Comparison of ENCODE assay signal across 12 cellular contexts in genomic region chr2:227308784-227309183, GRCh38. TPM values are rescaled to one million over a fixed set of nuclear protein-coding genes. Genes with fewer than 3 reads are reported as not detected.
A peak's percentile ranks its signal among the peaks of the same experiment; 100 is the strongest.
DNase-seq lines count a peak whose midpoint lies in the region; ATAC-seq and TF ChIP-seq lines count a peak whose summit lies in the region.
"Had no signal": no experiment of that assay in that cellular context is flagged by ENCODE, and none has a peak within 500 bp of the region (broad histone marks: within the 10 kb centered on the region; RNA-seq: fewer than 3 reads in every experiment).

No MANE protein-coding gene starts in this region.

- POLR2A ChIA-PET in Caco-2 (lab: Charles Lee): no interaction called here

- CTCF ChIA-PET in mammary epithelial cell (lab: Charles Lee; ENCODE audit: low non-redundant PET): no interaction called here
- CTCF ChIA-PET in Caco-2 (lab: Charles Lee): no interaction called here

- in situ Hi-C loops in mammary epithelial cell (cut with MboI; ENCODE audit: low sequenced_read_pairs in 2 of 2): no loop called here
- in situ Hi-C loops in GM13977 (cut with MboI; ENCODE audit: low pct_unique_long_range_greater_than_20kb, low sequenced_read_pairs, unreplicated experiment): no loop called here
- in situ Hi-C loops in ACHN (cut with HindIII; ENCODE audit: low pct_ligation_motif_present, low pct_unique_long_range_greater_than_20kb, low sequenced_read_pairs): no loop called here

- H2AFZ ChIP-seq in mammary epithelial cell (ENCODE audit: low read depth, low read length): peak overlapping the region; percentile 5
- H2AFZ ChIP-seq in GM23338: no peak overlapping the region

- H3K4me2 ChIP-seq in mammary epithelial cell (ENCODE audit: insufficient read depth, low read depth, low read length): no peak overlapping the region
- H3K4me2 ChIP-seq in GM23338: no peak overlapping the region

- no peak overlapping the region for H3K4me3 ChIP-seq in mammary epithelial cell (replicated peaks in 1 of 3; ENCODE audit: insufficient read depth in 1 of 3, low read depth in 2 of 3, low read length in 3 of 3)
- no peak overlapping the region for H3K4me3 ChIP-seq in Caco-2 (ENCODE audit: low read depth, low read length)
- no peak overlapping the region for H3K4me3 ChIP-seq in GM23338
- H3K4me3 ChIP-seq: pancreas had no signal

- ATAC-seq in GM18498 (IDR thresholded peaks at IDR 0.05; ENCODE audit: unreplicated experiment): peak; percentile 89
- ATAC-seq in GM21360 (IDR thresholded peaks at IDR 0.05; ENCODE audit: unreplicated experiment): peak; percentile 85
- ATAC-seq in HG03060 (IDR thresholded peaks at IDR 0.05; ENCODE audit: low read depth, unreplicated experiment): peak; percentile 90
- no peak for ATAC-seq in GM23338
- ATAC-seq: pancreas had no signal

- H3K27ac Mint-ChIP-seq in Caco-2 (ENCODE audit: unreplicated experiment): no peak overlapping the region
- no peak overlapping the region for H3K27ac Mint-ChIP-seq in GM23338
- H3K27ac Mint-ChIP-seq: IgD-negative memory B cell had no signal

- H3K9ac ChIP-seq in mammary epithelial cell (ENCODE audit: insufficient read depth, low read length): no peak overlapping the region

- no peak overlapping the region for H3K4me3 Mint-ChIP-seq in Caco-2 (ENCODE audit: unreplicated experiment)
- no peak overlapping the region for H3K4me3 Mint-ChIP-seq in GM23338
- H3K4me3 Mint-ChIP-seq: IgD-negative memory B cell had no signal

- H3K9me3 ChIP-seq in mammary epithelial cell (replicated peaks; ENCODE audit: insufficient read depth, low read length) (no peaks in the 10 kb centered on the region), Caco-2 (no peaks in the 10 kb centered on the region)
- H3K9me3 ChIP-seq: pancreas had no signal

- H3K9me3 Mint-ChIP-seq in Caco-2 (ENCODE audit: unreplicated experiment): no peaks in the 10 kb centered on the region
- no peaks in the 10 kb centered on the region for H3K9me3 Mint-ChIP-seq in GM23338
- H3K9me3 Mint-ChIP-seq: IgD-negative memory B cell had no signal

- no peaks in the 10 kb centered on the region for H3K36me3 ChIP-seq in mammary epithelial cell (ENCODE audit: insufficient read depth, low read length)
- no peaks in the 10 kb centered on the region for H3K36me3 ChIP-seq in Caco-2 (ENCODE audit: control insufficient read depth, insufficient read depth, low read length)
- H3K36me3 ChIP-seq in GM23338 (ENCODE audit: insufficient read depth): no peaks in the 10 kb centered on the region
- H3K36me3 ChIP-seq: pancreas had no signal

- intact Hi-C loops in mammary epithelial cell (cut with micrococcal nuclease) (no loop called here), Caco-2 (cut with micrococcal nuclease; ENCODE audit: unreplicated experiment) (no loop called here)

- 0 out of 2 replicates have a peak, but pooled peaks cover 6% of the 10 kb centered on the region for H3K9me2 ChIP-seq in GM23338 (ENCODE audit: insufficient read depth)

- no TSS peak for BruUV-seq in mammary epithelial cell (replicated peaks; lab: Mats Ljungman, UMichigan)
- no TSS peak for BruUV-seq in Caco-2 (replicated peaks; lab: Mats Ljungman, UMichigan)

- DNase-seq in mammary epithelial cell (peak; percentile 47), Caco-2 (no peak), GM13977 (ENCODE audit: low spot score) (no peak), ACHN (no peak), GM23338 (ENCODE audit: low spot score) (no peak)
- DNase-seq: islet precursor cell, NCI-H524 treated with DMSO at 0.1 percent for 48 hours, pancreas had no signal

- peaks cover 5% of the 10 kb centered on the region for H3K4me1 ChIP-seq in mammary epithelial cell (ENCODE audit: insufficient read depth, low read length)
- peaks cover 57% of the 10 kb centered on the region for H3K4me1 ChIP-seq in Caco-2
- H3K4me1 ChIP-seq in GM23338 (ENCODE audit: insufficient read depth): peaks cover 3% of the 10 kb centered on the region; the same call in 1 of the 2 replicates
- H3K4me1 ChIP-seq: pancreas had no signal

- no peaks in the 10 kb centered on the region for H3F3A ChIP-seq in GM23338 (replicated peaks; ENCODE audit: low read depth)

- H3K27me3 Mint-ChIP-seq in Caco-2 (ENCODE audit: insufficient read depth, unreplicated experiment) (no peaks in the 10 kb centered on the region), GM23338 (ENCODE audit: insufficient read depth, low read depth, poor library complexity) (peaks cover 1% of the 10 kb centered on the region)
- H3K27me3 Mint-ChIP-seq: IgD-negative memory B cell had no signal

- H3K27me3 ChIP-seq in mammary epithelial cell (ENCODE audit: insufficient read depth, low read length): no peaks in the 10 kb centered on the region
- no peaks in the 10 kb centered on the region for H3K27me3 ChIP-seq in Caco-2 (replicated peaks; ENCODE audit: control insufficient read depth, insufficient read depth, low read length)
- H3K27me3 ChIP-seq in GM23338 (ENCODE audit: insufficient read depth): no peaks in the 10 kb centered on the region
- H3K27me3 ChIP-seq: pancreas had no signal

- H3K79me2 ChIP-seq in mammary epithelial cell (ENCODE audit: insufficient read depth, low read length): no peaks in the 10 kb centered on the region
- no peaks in the 10 kb centered on the region for H3K79me2 ChIP-seq in GM23338 (replicated peaks; ENCODE audit: insufficient read depth)

- H3K4me1 Mint-ChIP-seq in Caco-2 (ENCODE audit: low read depth, unreplicated experiment) (peaks cover 20% of the 10 kb centered on the region), GM23338 (peaks cover 11% of the 10 kb centered on the region)

- TF ChIP-seq CTCF in mammary epithelial cell (conservative IDR thresholded peaks at IDR 0.05 in 1 of 2, IDR thresholded peaks at IDR 0.05 in 1 of 2; ENCODE audit: extremely low read depth in 1 of 2, insufficient read depth in 1 of 2, low read depth in 1 of 2, low read length in 2 of 2) (no peak), Caco-2 (IDR thresholded peaks at IDR 0.05; ENCODE audit: insufficient read depth in 1 of 2, low read depth in 1 of 2, low read length in 1 of 2, severe bottlenecking in 1 of 2, unreplicated experiment in 1 of 2) (no peak), GM13977 (IDR thresholded peaks at IDR 0.05; ENCODE audit: extremely low read depth, insufficient read depth, missing control alignments) (no peak), GM23338 (conservative IDR thresholded peaks at IDR 0.05; ENCODE audit: low read depth in 2 of 2) (no peak)

- no peak overlapping the region for H3K27ac ChIP-seq in mammary epithelial cell (ENCODE audit: insufficient read depth, low read depth, low read length)
- H3K27ac ChIP-seq in GM23338 (ENCODE audit: low read depth): no peak overlapping the region
- H3K27ac ChIP-seq: pancreas had no signal

- H3K36me3 Mint-ChIP-seq in Caco-2 (ENCODE audit: insufficient read depth, unreplicated experiment): peaks cover 5% of the 10 kb centered on the region
- no peaks in the 10 kb centered on the region for H3K36me3 Mint-ChIP-seq in GM23338 (ENCODE audit: low read depth)

- dilution Hi-C loops in mammary epithelial cell (cut with HindIII; ENCODE audit: low sequenced_read_pairs): no loop called here

- H4K20me1 ChIP-seq in mammary epithelial cell (ENCODE audit: insufficient read depth, low read length): no peaks in the 10 kb centered on the region
- no peaks in the 10 kb centered on the region for H4K20me1 ChIP-seq in GM23338 (replicated peaks; ENCODE audit: insufficient read depth)

- 46% methylated on average over 4 of the region's 4 CpGs for WGBS in mammary epithelial cell (ENCODE audit: low coverage, missing lambda C conversion rate)

TF ChIP-seq in GM23338, 12 proteins besides CTCF, POLR2A, EP300 and RAD21 (continues in another document):
- TF ChIP-seq JUNB (IDR thresholded peaks at IDR 0.05; ENCODE audit: unreplicated experiment) (no peak), POLR2AphosphoS5 (IDR thresholded peaks at IDR 0.05; ENCODE audit: low read depth) (no peak), STAT1 (IDR thresholded peaks at IDR 0.05; ENCODE audit: unreplicated experiment) (no peak), CREB1 (CRISPR knock-in tag; IDR thresholded peaks at IDR 0.05; ENCODE audit: low read depth) (no peak), ZNF114 (CRISPR knock-in tag; IDR thresholded peaks at IDR 0.05) (no peak), EZH2 (IDR thresholded peaks at IDR 0.05; ENCODE audit: low read depth, unreplicated experiment) (no peak)

RNA-seq across cellular contexts. Expression of gene MFF, which starts 16.3 kb away (rescaled TPM):
- 10 to 100 TPM; 44.2 to 56.0 TPM for total RNA-seq in mammary epithelial cell
- polyA plus RNA-seq in mammary epithelial cell: 44.4 TPM
- polyA minus RNA-seq in mammary epithelial cell: 70.6 TPM
- 161 TPM in 2 replicates for total RNA-seq in Caco-2 (2022)
- total RNA-seq in GM23338 (2014; rRNA removed; shearing (Covaris generic)): 107 and 112 TPM in 2 replicates
- polyA plus RNA-seq in GM23338 (2016; fragmentation: Nextera tagmentation; extraction: Ambion mirVana): 152 and 161 TPM in 2 replicates
